In genomic region chr1:66831529-66832239, GRCh38 we compare ENCODE assay signal across 37 cellular contexts. TPM values are rescaled to one million over a fixed set of nuclear protein-coding genes. Genes with fewer than 3 reads are reported as not detected.
A peak's percentile ranks its signal among the peaks of the same experiment; 100 is the strongest.
DNase-seq lines count a peak whose midpoint lies in the region; ATAC-seq and TF ChIP-seq lines count a peak whose summit lies in the region.
"Had no signal": no experiment of that assay in that cellular context is flagged by ENCODE, and none has a peak within 500 bp of the region (broad histone marks: within the 10 kb centered on the region; RNA-seq: fewer than 3 reads in every experiment).

No MANE protein-coding gene starts in this region.

- no peaks in the 10 kb centered on the region for H3K36me3 ChIP-seq in IMR-90 (ENCODE audit: control insufficient read depth, insufficient read depth, low read length)
- H3K36me3 ChIP-seq: BLaER1 treated with 17β-estradiol and CSF1 and Interleukin-3, amounts not matched to agents 10 nM and 100 nM; neutrophil had no signal

- POLR2A ChIA-PET in IMR-90 (lab: Charles Lee; ENCODE audit: unreplicated experiment): no interaction called here

- H3K4me2 ChIP-seq in IMR-90 (ENCODE audit: low read depth, low read length): no peak overlapping the region
- H3K4me2 ChIP-seq: BLaER1 treated with 17β-estradiol and CSF1 and Interleukin-3, amounts not matched to agents 10 nM and 100 nM had no signal

- TF ChIP-seq RAD21 in IMR-90 (IDR thresholded peaks at IDR 0.05; ENCODE audit: low read length): no peak

- intact Hi-C loops in IMR-90 (cut with micrococcal nuclease): no loop called here

- no peak overlapping the region for H4K5ac ChIP-seq in IMR-90 (ENCODE audit: low read depth, low read length)

- H3K27me3 ChIP-seq in IMR-90 (ENCODE audit: control insufficient read depth, insufficient read depth, low read length): no peaks in the 10 kb centered on the region
- H3K27me3 ChIP-seq: BLaER1 treated with 17β-estradiol and CSF1 and Interleukin-3, amounts not matched to agents 10 nM and 100 nM; heart left ventricle; neutrophil had no signal

- H3K23ac ChIP-seq in IMR-90 (ENCODE audit: low read depth, low read length): no peak overlapping the region

- no peak overlapping the region for H2BK5ac ChIP-seq in IMR-90 (ENCODE audit: low read depth, low read length, poor library complexity, severe bottlenecking)

- WGBS in IMR-90 (ENCODE audit: extremely low coverage in 2 of 2, insufficient read length in 1 of 2), 2 experiments: no CpG with 5 or more reads among the region's 3 CpGs

- H3K9me3 ChIP-seq in IMR-90 (ENCODE audit: control insufficient read depth, insufficient read depth, low read length): no peaks in the 10 kb centered on the region
- H3K9me3 ChIP-seq: BLaER1 treated with 17β-estradiol and CSF1 and Interleukin-3, amounts not matched to agents 10 nM and 100 nM; neutrophil had no signal

- no peaks in the 10 kb centered on the region for H4K20me1 ChIP-seq in IMR-90 (ENCODE audit: insufficient read depth, low read length)
- H4K20me1 ChIP-seq: BLaER1 treated with 17β-estradiol and CSF1 and Interleukin-3, amounts not matched to agents 10 nM and 100 nM had no signal

- no peak overlapping the region for H2BK20ac ChIP-seq in IMR-90 (ENCODE audit: low read depth, low read length)

- dilution Hi-C loops in IMR-90 (cut with HindIII; ENCODE audit: low sequenced_read_pairs, unreplicated experiment): no loop called here

- H2AK5ac ChIP-seq in IMR-90 (ENCODE audit: low read depth, low read length): no peak overlapping the region

- TF ChIP-seq CTCF in IMR-90 (conservative IDR thresholded peaks at IDR 0.05; ENCODE audit: low read depth, low read length) (no peak), foreskin fibroblast (IDR thresholded peaks at IDR 0.05; ENCODE audit: low read depth, low read length) (no peak)

- no peaks in the 10 kb centered on the region for H3K4me1 ChIP-seq in IMR-90 (ENCODE audit: control insufficient read depth, insufficient read depth, low read length)
- H3K4me1 ChIP-seq: BLaER1 treated with 17β-estradiol and CSF1 and Interleukin-3, amounts not matched to agents 10 nM and 100 nM; heart left ventricle had no signal

- TF ChIP-seq POLR2A in IMR-90 (IDR thresholded peaks at IDR 0.05; ENCODE audit: low read depth, low read length): no peak

- in situ Hi-C loops in IMR-90 (cut with MboI; ENCODE audit: low sequenced_read_pairs): no loop called here

- CTCF ChIA-PET in IMR-90 (lab: Yijun Ruan, JAX): no interaction called here

- H3K14ac ChIP-seq in IMR-90 (replicated peaks; ENCODE audit: low read depth, low read length): no peak overlapping the region

- H3K4ac ChIP-seq in IMR-90 (ENCODE audit: low read depth, low read length): no peak overlapping the region

- H3K9me1 ChIP-seq in IMR-90 (ENCODE audit: insufficient read depth, low read length): no peaks in the 10 kb centered on the region

- H3K18ac ChIP-seq in IMR-90 (ENCODE audit: low read depth, low read length): no peak overlapping the region

- no peak for ATAC-seq in IMR-90 (ENCODE audit: low read depth)
- no peak for ATAC-seq in HG02623 (IDR thresholded peaks at IDR 0.05; ENCODE audit: unreplicated experiment)
- ATAC-seq: heart left ventricle; naive thymus-derived CD4-positive, alpha-beta T cell; PC-3; right cardiac atrium; Right ventricle myocardium inferior; SK-N-SH treated with all-trans-retinoic acid at 6 μM for 48 hours; stimulated activated naive CD8-positive, alpha-beta T cell treated with anti-CD3 and anti-CD28 coated beads, Interleukin-15, amount 100 ng/mL, for 72 hours; T-helper 17 cell had no signal

- peak; percentile 5 for DNase-seq in IMR-90
- peak; percentile 14 for DNase-seq in amniotic epithelial cell (ENCODE audit: low read depth)
- DNase-seq in foreskin fibroblast: peak; percentile 17 to 43
- DNase-seq in DMS79 treated with DMSO at 0.1 percent for 48 hours (lab: John Stamatoyannopoulos, UW): no peak
- DNase-seq in activated CD4-positive, alpha-beta T cell treated with anti-CD3 and anti-CD28 coated beads for 48 hours: no peak
- no peak for DNase-seq in HUDEP-2 (lab: John Stamatoyannopoulos, UW; ENCODE audit: unreplicated experiment in 76 of 76)
- DNase-seq: activated CD4-positive, alpha-beta memory T cell treated with anti-CD3 and anti-CD28 coated beads, Interleukin-2, amount 10 ng/mL, durations not matched to agents 7 days and 5 days; activated CD4-positive, CD25-positive, alpha-beta regulatory T cell treated with anti-CD3 and anti-CD28 coated beads, Interleukin-2, amount 50 U/mL, for 72 hours; activated CD8-positive, alpha-beta memory T cell treated with anti-CD3 and anti-CD28 coated beads, Interleukin-2, amount 50 U/mL, for 4 hours; activated naive CD4-positive, alpha-beta T cell treated with anti-CD3 and anti-CD28 coated beads, Interleukin-2, amount 10 ng/mL, durations not matched to agents 7 days and 5 days; anterior cingulate cortex; effector memory CD4-positive, alpha-beta T cell; erythroblast; heart left ventricle; midbrain; naive thymus-derived CD4-positive, alpha-beta T cell; NCI-H1105; NCI-H187 treated with DMSO at 0.1 percent for 48 hours; NCI-H2171 treated with DMSO at 0.1 percent for 48 hours; NCI-H524; NK-92 treated with Interleukin-12 subunit alpha and Interleukin-12 subunit beta, amount 100 ng/mL, for 24 hours; PC-3; posterior cingulate gyrus; right cardiac atrium; stimulated activated naive CD8-positive, alpha-beta T cell treated with anti-CD3 and anti-CD28 coated beads, Interleukin-15, amount 100 ng/mL, for 72 hours; T-helper 17 cell had no signal

- no peaks in the 10 kb centered on the region for H3K79me1 ChIP-seq in IMR-90 (ENCODE audit: low read depth in 1 of 2, low read length in 2 of 2)

- no peak overlapping the region for H2AK9ac ChIP-seq in IMR-90 (replicated peaks; ENCODE audit: low read depth, low read length, poor library complexity)

- no peak overlapping the region for H3K56ac ChIP-seq in IMR-90 (ENCODE audit: extremely low read depth, insufficient read depth, low read length)

- H3K4me3 ChIP-seq in IMR-90 (ENCODE audit: insufficient read depth, low read depth, low read length) (no peak overlapping the region), foreskin fibroblast (ENCODE audit: low read depth in 1 of 2, low read length in 2 of 2) (no peak overlapping the region)
- H3K4me3 ChIP-seq: BLaER1 treated with 17β-estradiol and CSF1 and Interleukin-3, amounts not matched to agents 10 nM and 100 nM; coronary artery; heart left ventricle had no signal

- no peak overlapping the region for H3K27ac ChIP-seq in IMR-90 (ENCODE audit: insufficient read depth, low read length)
- H3K27ac ChIP-seq: BLaER1 treated with 17β-estradiol and CSF1 and Interleukin-3, amounts not matched to agents 10 nM and 100 nM; coronary artery; heart left ventricle; neutrophil had no signal

- H3K9ac ChIP-seq in IMR-90 (ENCODE audit: low read depth, low read length): no peak overlapping the region
- H3K9ac ChIP-seq: BLaER1 treated with 17β-estradiol and CSF1 and Interleukin-3, amounts not matched to agents 10 nM and 100 nM had no signal

- BruUV-seq in IMR-90 (replicated peaks; lab: Mats Ljungman, UMichigan): no TSS peak

- no peak overlapping the region for H2BK15ac ChIP-seq in IMR-90 (ENCODE audit: low read depth, low read length)

- H4K8ac ChIP-seq in IMR-90 (ENCODE audit: low read depth in 2 of 2, low read length in 2 of 2): no peak overlapping the region

- no peak overlapping the region for H2BK120ac ChIP-seq in IMR-90 (ENCODE audit: low read depth, low read length)

- H2AFZ ChIP-seq in IMR-90 (replicated peaks; ENCODE audit: low read length, poor library complexity): no peak overlapping the region

- no peak overlapping the region for H4K91ac ChIP-seq in IMR-90 (ENCODE audit: insufficient read depth, low read depth, low read length)

TF ChIP-seq in IMR-90, 13 proteins besides CTCF, POLR2A, EP300 and RAD21:
- no peak for TF ChIP-seq ELK1 (IDR thresholded peaks at IDR 0.05; ENCODE audit: borderline replicate concordance, low read depth, low read length)

RNA-seq across cellular contexts. Expression of gene INSL5, which starts 30.6 kb away (rescaled TPM):
- not detected in 2 replicates for total RNA-seq in IMR-90 (2012; rRNA removed)
- polyA plus RNA-seq in IMR-90 (2012; rRNA removed): not detected in 2 replicates
- not detected in 2 replicates for polyA plus RNA-seq in IMR-90 (2012; cell fraction: cytosol; rRNA removed)
- not detected in 2 replicates for polyA plus RNA-seq in IMR-90 (2012; cell fraction: nucleus; rRNA removed; ENCODE audit: low replicate concordance)
- total RNA-seq: activated CD4-positive, alpha-beta memory T cell treated with anti-CD3 and anti-CD28 coated beads, Interleukin-2, amount 10 ng/mL, durations not matched to agents 7 days and 5 days; cardiac septum; fibroblast of villous mesenchyme; heart left ventricle; kidney epithelial cell; lower leg skin; naive thymus-derived CD4-positive, alpha-beta T cell; PC-3; right cardiac atrium; Right ventricle myocardium inferior; T-helper 17 cell had no signal
- polyA plus RNA-seq: AG04450; heart left ventricle; naive thymus-derived CD4-positive, alpha-beta T cell; right cardiac atrium had no signal

Comparison
In these comparisons a context has a peak if more than half of its experiments do, and no peak if none do; other contexts are left out.
1. DNase-seq: peak in IMR-90 (single experiment), amniotic epithelial cell (single experiment) and foreskin fibroblast (2 of 2); none in DMS79 treated with DMSO at 0.1 percent for 48 hours (single experiment), activated CD4-positive, alpha-beta T cell treated with anti-CD3 and anti-CD28 coated beads for 48 hours (single experiment) and HUDEP-2 (0 of 76).